8 cellular contexts compared by ENCODE assay signal in the genomic region with DNA sequence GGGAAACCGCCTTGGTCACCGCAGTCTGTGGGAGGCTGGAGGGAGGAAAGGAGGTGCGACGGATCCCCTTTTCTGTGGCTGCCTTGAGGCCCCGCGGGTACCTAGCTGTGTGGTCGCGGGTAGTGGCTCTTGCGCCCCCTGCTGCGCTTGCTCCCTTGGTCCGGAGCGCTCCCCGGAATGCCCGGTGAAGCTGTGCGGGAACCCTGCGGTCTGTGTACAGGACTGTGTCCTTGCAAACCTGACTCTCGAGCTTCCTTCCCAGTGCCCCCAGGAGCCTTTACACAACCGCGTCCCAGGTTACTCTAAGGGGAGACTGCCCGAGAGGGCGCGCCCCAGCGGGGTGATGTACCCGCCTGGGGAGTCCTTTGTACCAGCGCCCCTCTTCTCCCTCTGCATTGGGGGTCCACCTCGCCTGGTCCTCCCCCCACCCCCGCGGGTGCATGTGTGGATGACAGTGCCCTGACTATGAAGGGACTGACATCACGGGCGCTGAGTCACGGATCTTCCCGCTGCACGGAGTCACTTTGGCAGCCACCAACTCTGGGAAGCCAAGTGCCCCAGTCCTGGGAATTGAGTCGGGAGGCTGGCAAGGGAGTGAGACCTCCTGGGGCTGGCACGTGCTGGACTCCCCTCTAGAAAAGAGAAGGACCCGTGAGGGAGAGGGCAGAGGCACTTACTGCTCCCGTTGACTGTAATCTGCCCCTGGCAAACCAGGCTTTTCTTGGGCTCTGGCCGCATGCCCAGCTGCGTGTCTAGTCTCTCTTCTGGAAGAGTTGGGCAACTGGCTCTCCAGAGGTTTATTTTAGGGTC. TPM values are rescaled to one million over a fixed set of nuclear protein-coding genes. Genes with fewer than 3 reads are reported as not detected.
DNase-seq lines count a peak whose midpoint lies in the region; TF ChIP-seq lines count a peak whose summit lies in the region.

No MANE protein-coding gene starts in this region.

- H2BK15ac ChIP-seq in mesenchymal stem cell (ENCODE audit: low read depth, poor library complexity, severe bottlenecking): peak overlapping the region; percentile 65

- H2BK5ac ChIP-seq in mesenchymal stem cell (ENCODE audit: low read depth, low read length, poor library complexity, severe bottlenecking): no peak overlapping the region

- H3K4me1 ChIP-seq in effector memory CD4-positive, alpha-beta T cell (ENCODE audit: control insufficient read depth, insufficient read depth, low read length, poor library complexity, severe bottlenecking): peaks cover 67% of the 10 kb centered on the region
- peaks cover 25% of the 10 kb centered on the region for H3K4me1 ChIP-seq in mesenchymal stem cell (ENCODE audit: control insufficient read depth, insufficient read depth, low read depth, low read length)

- peak overlapping the region; percentile 71 for H4K91ac ChIP-seq in mesenchymal stem cell (ENCODE audit: low read length)

- H2AFZ ChIP-seq in mesenchymal stem cell (ENCODE audit: low read depth, low read length): peak overlapping the region; percentile 72

- peak overlapping the region; percentile 94 to 99 for H2BK12ac ChIP-seq in mesenchymal stem cell (ENCODE audit: low read length in 2 of 2)

- peak overlapping the region; percentile 82 for H3K27ac ChIP-seq in effector memory CD4-positive, alpha-beta T cell (ENCODE audit: insufficient read depth, low read length, poor library complexity, severe bottlenecking)
- H3K27ac ChIP-seq in mesenchymal stem cell (ENCODE audit: low read length, poor library complexity, severe bottlenecking): no peak overlapping the region

- peak overlapping the region in 1 of 2 experiments; percentile 47 for H3K23ac ChIP-seq in mesenchymal stem cell (ENCODE audit: low read length in 2 of 2)

- H2BK120ac ChIP-seq in mesenchymal stem cell (ENCODE audit: low read depth, low read length): peak overlapping the region; percentile 29

- H3K4me3 ChIP-seq in effector memory CD4-positive, alpha-beta T cell (ENCODE audit: insufficient read depth, low read depth, low read length, poor library complexity, severe bottlenecking): peak overlapping the region; percentile 67
- peak overlapping the region; percentile 60 to 91 for H3K4me3 ChIP-seq in mesenchymal stem cell (ENCODE audit: insufficient read depth in 1 of 2, low read depth in 1 of 2, low read length in 2 of 2)

- no peaks in the 10 kb centered on the region for H3K27me3 ChIP-seq in effector memory CD4-positive, alpha-beta T cell (replicated peaks; ENCODE audit: control insufficient read depth, insufficient read depth, low read length, poor library complexity, severe bottlenecking)
- peaks cover 0 to 12% of the 10 kb centered on the region in 2 experiments for H3K27me3 ChIP-seq in mesenchymal stem cell (ENCODE audit: control insufficient read depth in 1 of 2, insufficient read depth in 1 of 2, low read length in 2 of 2)

- peak overlapping the region; percentile 96 for H3K4me2 ChIP-seq in mesenchymal stem cell (ENCODE audit: low read length, poor library complexity, severe bottlenecking)

- no peaks in the 10 kb centered on the region for H3K36me3 ChIP-seq in effector memory CD4-positive, alpha-beta T cell (ENCODE audit: control insufficient read depth, insufficient read depth, low read length)
- H3K36me3 ChIP-seq in mesenchymal stem cell (ENCODE audit: control insufficient read depth in 1 of 2, insufficient read depth in 2 of 2, low read depth in 1 of 2, low read length in 2 of 2): no peaks in the 10 kb centered on the region

- in situ Hi-C loops in ACHN (cut with HindIII; ENCODE audit: low pct_ligation_motif_present, low pct_unique_long_range_greater_than_20kb, low sequenced_read_pairs) (no loop called here), GM13976 (cut with MboI; ENCODE audit: low sequenced_read_pairs, unreplicated experiment) (loop anchor here (10.0 kb wide), 1 partner anchor 49 kb away; no protein-coding TSS in a partner anchor)

- peak overlapping the region; percentile 56 to 88 for H3K18ac ChIP-seq in mesenchymal stem cell (ENCODE audit: low read depth in 1 of 2, low read length in 2 of 2)

- 5% methylated on average over 39 of the region's 39 CpGs for whole genome bisulfite sequencing in mesenchymal stem cell

- peak; percentile 42 for TF ChIP-seq CTCF in GM13976 (IDR thresholded peaks at IDR 0.05; ENCODE audit: borderline replicate concordance, control extremely low read depth, extremely low read depth, insufficient read depth, missing control alignments)
- TF ChIP-seq CTCF in LNCAP (IDR thresholded peaks at IDR 0.05): peak; percentile 65

- peak overlapping the region; percentile 29 to 71 for H3K4ac ChIP-seq in mesenchymal stem cell (ENCODE audit: low read depth in 1 of 2, low read length in 2 of 2)

- DNase-seq in ACHN (peak; percentile 54), GM13976 (ENCODE audit: low spot score) (peak; percentile 63), mesenchymal stem cell (peak; percentile 91), COR-L47 (lab: John Stamatoyannopoulos, UW) (no peak)
- peak; percentile 73 for DNase-seq in activated CD4-positive, alpha-beta T cell treated with anti-CD3 and anti-CD28 coated beads for 48 hours
- peak; percentile 33 to 49 (median 34) for DNase-seq in effector memory CD4-positive, alpha-beta T cell
- peak; percentile 47 to 66 for DNase-seq in stimulated activated CD8-positive, alpha-beta memory T cell treated with anti-CD3 and anti-CD28 coated beads, Interleukin-4, amount 100 ng/mL, for 4 hours (ENCODE audit: low read depth in 2 of 2, low spot score in 1 of 2)

- H3K79me1 ChIP-seq in mesenchymal stem cell (replicated peaks; ENCODE audit: low read length, poor library complexity, severe bottlenecking): peaks cover 12% of the 10 kb centered on the region

- no peaks in the 10 kb centered on the region for H3K9me3 ChIP-seq in effector memory CD4-positive, alpha-beta T cell (ENCODE audit: control insufficient read depth, low read length)
- H3K9me3 ChIP-seq in mesenchymal stem cell (ENCODE audit: control insufficient read depth, low read length): no peaks in the 10 kb centered on the region

- H2AK5ac ChIP-seq in mesenchymal stem cell (ENCODE audit: low read length, severe bottlenecking): no peak overlapping the region

- H4K8ac ChIP-seq in mesenchymal stem cell (ENCODE audit: low read length): peak overlapping the region; percentile 76

- peak overlapping the region in 1 of 2 experiments; percentile 95 for H3K14ac ChIP-seq in mesenchymal stem cell (ENCODE audit: low read length in 2 of 2)

- peak overlapping the region; percentile 97 for H3K9ac ChIP-seq in mesenchymal stem cell (ENCODE audit: low read length)

RNA-seq across cellular contexts. Expression of a gene that starts 0.8 kb away (rescaled TPM):
- polyA plus RNA-seq in mesenchymal stem cell (2013, experiment 1 of 2): 9.3 TPM
- 9.8 TPM for polyA plus RNA-seq in mesenchymal stem cell (2013, experiment 2 of 2)
